30 cellular contexts compared by ENCODE assay signal in the genomic region with DNA sequence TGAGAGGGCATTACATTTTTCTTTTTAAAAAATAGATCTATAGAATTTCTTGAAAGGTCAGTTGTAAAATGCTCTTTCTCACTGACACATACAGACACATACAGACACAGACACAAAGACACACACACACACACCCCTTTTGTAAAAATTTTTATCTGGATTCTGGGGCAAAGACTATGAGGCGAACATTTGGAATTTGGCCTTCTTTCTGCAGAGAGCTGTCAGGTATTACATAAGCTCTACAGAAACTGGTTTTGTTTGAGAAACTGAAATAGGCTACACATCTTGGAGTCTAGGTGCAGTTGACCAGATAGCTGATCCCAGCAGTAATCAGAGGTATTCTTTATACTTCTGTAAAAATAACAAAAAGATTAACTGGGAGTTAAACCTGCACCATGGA.
DNase-seq lines count a peak whose midpoint lies in the region; ATAC-seq and TF ChIP-seq lines count a peak whose summit lies in the region.
"Had no signal": no experiment of that assay in that cellular context is flagged by ENCODE, and none has a peak within 500 bp of the region (broad histone marks: within the 10 kb centered on the region; RNA-seq: fewer than 3 reads in every experiment).

No MANE protein-coding gene starts in this region.

- H3K4me1 ChIP-seq in PC-3 (ENCODE audit: insufficient read depth, low read length) (no peaks in the 10 kb centered on the region), mammary epithelial cell (ENCODE audit: insufficient read depth, low read length) (no peaks in the 10 kb centered on the region), right cardiac atrium (ENCODE audit: control insufficient read depth, insufficient read depth, low read length) (no peaks in the 10 kb centered on the region)
- H3K4me1 ChIP-seq: BE2C, HAP-1, prostate gland, sigmoid colon had no signal

- H3K27me3 Mint-ChIP-seq in nephron (ENCODE audit: low read depth) (no peaks in the 10 kb centered on the region), progenitor cell of endocrine pancreas (no peaks in the 10 kb centered on the region)
- H3K27me3 Mint-ChIP-seq: stimulated activated memory B cell treated with anti-CD40 and anti-IgM and Interleukin-4, amounts not matched to agents 10 μg/mL and 1 μg/mL and 100 μg/mL, for 72 hours had no signal

- H3K9me3 Mint-ChIP-seq in nephron (peaks cover 24% of the 10 kb centered on the region), progenitor cell of endocrine pancreas (ENCODE audit: low read depth) (peaks cover 21% of the 10 kb centered on the region)
- H3K9me3 Mint-ChIP-seq: activated T-helper 17 cell treated with anti-CD3 and anti-CD28 coated beads, Interleukin-2, amount 50 U/mL, for 72 hours had no signal

- no peaks in the 10 kb centered on the region for H3K9me2 ChIP-seq in PC-3 (replicated peaks; ENCODE audit: low read length)

- no peaks in the 10 kb centered on the region for H3F3A ChIP-seq in PC-3 (ENCODE audit: low read length, unreplicated experiment)

- H3K36me3 ChIP-seq in PC-3 (ENCODE audit: low read depth, low read length), result no peaks in the 10 kb centered on the region
- H3K36me3 ChIP-seq in mammary epithelial cell (ENCODE audit: insufficient read depth, low read length), result no peaks in the 10 kb centered on the region
- no peaks in the 10 kb centered on the region for H3K36me3 ChIP-seq in MG63
- H3K36me3 ChIP-seq: BE2C, HAP-1, Peyer's patch, prostate gland, sigmoid colon, transverse colon had no signal

- no peak overlapping the region for H3K4me3 ChIP-seq in PC-3 (ENCODE audit: low read length)
- no peak overlapping the region for H3K4me3 ChIP-seq in mammary epithelial cell (replicated peaks in 1 of 3; ENCODE audit: insufficient read depth in 1 of 3, low read depth in 2 of 3, low read length in 3 of 3)
- H3K4me3 ChIP-seq in MG63, result no peak overlapping the region
- H3K4me3 ChIP-seq in right cardiac atrium (ENCODE audit: low read length), result no peak overlapping the region
- H3K4me3 ChIP-seq: HAP-1, Peyer's patch, prostate gland, sigmoid colon, transverse colon had no signal

- BruUV-seq in PC-3 (replicated peaks; lab: Mats Ljungman, UMichigan) (no TSS peak), mammary epithelial cell (replicated peaks; lab: Mats Ljungman, UMichigan) (no TSS peak)

- in situ Hi-C loops in mammary epithelial cell (cut with MboI; ENCODE audit: low sequenced_read_pairs in 2 of 2), result no loop called here

- H3K27ac ChIP-seq in PC-3 (ENCODE audit: low read length) (no peak overlapping the region), mammary epithelial cell (ENCODE audit: insufficient read depth, low read depth, low read length) (no peak overlapping the region), right cardiac atrium (ENCODE audit: low read length) (no peak overlapping the region)
- H3K27ac ChIP-seq: Peyer's patch, prostate gland, sigmoid colon, VCaP had no signal

- H3K27me3 ChIP-seq in PC-3 (ENCODE audit: low read length) (no peaks in the 10 kb centered on the region), mammary epithelial cell (ENCODE audit: insufficient read depth, low read length) (no peaks in the 10 kb centered on the region), MG63 (no peaks in the 10 kb centered on the region), right cardiac atrium (ENCODE audit: control insufficient read depth, insufficient read depth) (no peaks in the 10 kb centered on the region)
- H3K27me3 ChIP-seq: BE2C, Peyer's patch, sigmoid colon, transverse colon had no signal

- TF ChIP-seq CTCF in PC-3 (conservative IDR thresholded peaks at IDR 0.05; ENCODE audit: low read depth, low read length) (no peak), mammary epithelial cell (conservative IDR thresholded peaks at IDR 0.05 in 1 of 2, IDR thresholded peaks at IDR 0.05 in 1 of 2; ENCODE audit: extremely low read depth in 1 of 2, insufficient read depth in 1 of 2, low read depth in 1 of 2, low read length in 2 of 2) (no peak), nephron (IDR thresholded peaks at IDR 0.05; ENCODE audit: unreplicated experiment in 3 of 3) (no peak), progenitor cell of endocrine pancreas (IDR thresholded peaks at IDR 0.05; ENCODE audit: unreplicated experiment) (no peak)

- intact Hi-C loops in PC-3 (cut with micrococcal nuclease) (no loop called here), mammary epithelial cell (cut with micrococcal nuclease) (no loop called here), right cardiac atrium (cut with DNase I) (no loop called here)

- no peaks in the 10 kb centered on the region for H3K4me1 Mint-ChIP-seq in nephron
- peaks cover 30% of the 10 kb centered on the region for H3K4me1 Mint-ChIP-seq in progenitor cell of endocrine pancreas (ENCODE audit: low read depth)
- H3K4me1 Mint-ChIP-seq: activated T-helper 17 cell treated with anti-CD3 and anti-CD28 coated beads, Interleukin-2, amount 50 U/mL, for 72 hours; stimulated activated memory B cell treated with anti-CD40 and anti-IgM and Interleukin-4, amounts not matched to agents 10 μg/mL and 1 μg/mL and 100 μg/mL, for 72 hours had no signal

- CTCF ChIA-PET in PC-3 (lab: Charles Lee) (no interaction called here), mammary epithelial cell (lab: Charles Lee; ENCODE audit: low non-redundant PET) (no interaction called here)

- H3K9ac ChIP-seq in PC-3 (ENCODE audit: low read length) (no peak overlapping the region), mammary epithelial cell (ENCODE audit: insufficient read depth, low read length) (no peak overlapping the region)

- H4K20me1 ChIP-seq in PC-3 (ENCODE audit: low read length) (no peaks in the 10 kb centered on the region), mammary epithelial cell (ENCODE audit: insufficient read depth, low read length) (no peaks in the 10 kb centered on the region)

- WGBS in mammary epithelial cell (ENCODE audit: low coverage, missing lambda C conversion rate), result 70% methylated on average over 1 of the region's 1 CpG
- WGBS in right cardiac atrium, result 66% methylated on average over 1 of the region's 1 CpG

- H3K79me2 ChIP-seq in PC-3 (ENCODE audit: low read length), result no peaks in the 10 kb centered on the region
- no peaks in the 10 kb centered on the region for H3K79me2 ChIP-seq in mammary epithelial cell (ENCODE audit: insufficient read depth, low read length)

- H3K36me3 Mint-ChIP-seq in nephron (ENCODE audit: low read depth) (peaks cover 13% of the 10 kb centered on the region), progenitor cell of endocrine pancreas (ENCODE audit: insufficient read depth) (peaks cover 8% of the 10 kb centered on the region)
- H3K36me3 Mint-ChIP-seq: stimulated activated memory B cell treated with anti-CD40 and anti-IgM and Interleukin-4, amounts not matched to agents 10 μg/mL and 1 μg/mL and 100 μg/mL, for 72 hours had no signal

- dilution Hi-C loops in mammary epithelial cell (cut with HindIII; ENCODE audit: low sequenced_read_pairs), result no loop called here

- H3K4me2 ChIP-seq in PC-3 (ENCODE audit: low read length) (no peak overlapping the region), mammary epithelial cell (ENCODE audit: insufficient read depth, low read depth, low read length) (no peak overlapping the region)

- POLR2A ChIA-PET in PC-3 (lab: Charles Lee; ENCODE audit: unreplicated experiment), result no interaction called here

- no peak overlapping the region for H2AFZ ChIP-seq in PC-3 (ENCODE audit: low read length)
- H2AFZ ChIP-seq in mammary epithelial cell (ENCODE audit: low read depth, low read length), result no peak overlapping the region

- H3K4me3 Mint-ChIP-seq in nephron, result no peak overlapping the region
- H3K4me3 Mint-ChIP-seq in progenitor cell of endocrine pancreas (ENCODE audit: low read depth), result no peak overlapping the region
- H3K4me3 Mint-ChIP-seq: activated T-helper 17 cell treated with anti-CD3 and anti-CD28 coated beads, Interleukin-2, amount 50 U/mL, for 72 hours; dendritic cell treated with granulocyte-macrophage colony-stimulating factor and Interleukin-4, amounts not matched to agents 40 ng/mL and 50 ng/mL, for 4 days; stimulated activated memory B cell treated with anti-CD40 and anti-IgM and Interleukin-4, amounts not matched to agents 10 μg/mL and 1 μg/mL and 100 μg/mL, for 72 hours had no signal

- H3K9me3 ChIP-seq in PC-3 (ENCODE audit: low read length) (peaks cover 7% of the 10 kb centered on the region; the same call in 1 of the 2 replicates), mammary epithelial cell (replicated peaks; ENCODE audit: insufficient read depth, low read length) (no peaks in the 10 kb centered on the region), MG63 (peaks cover 10% of the 10 kb centered on the region), right cardiac atrium (ENCODE audit: control insufficient read depth, low read length) (no peaks in the 10 kb centered on the region)
- H3K9me3 ChIP-seq: BE2C, HAP-1, Peyer's patch, prostate gland, sigmoid colon had no signal

- no peak; the same call in 1 of the 2 replicates for ATAC-seq in PC-3
- ATAC-seq in right cardiac atrium, result no peak
- ATAC-seq: activated T-helper 17 cell treated with anti-CD3 and anti-CD28 coated beads, Interleukin-2, amount 50 U/mL, for 72 hours; stimulated activated memory B cell treated with anti-CD40 and anti-IgM and Interleukin-4, amounts not matched to agents 10 μg/mL and 1 μg/mL and 100 μg/mL, for 72 hours had no signal

- H3K27ac Mint-ChIP-seq in nephron, result peak overlapping the region; percentile 1 to 70 (median 20)
- H3K27ac Mint-ChIP-seq in progenitor cell of endocrine pancreas, result no peak overlapping the region
- H3K27ac Mint-ChIP-seq: activated T-helper 17 cell treated with anti-CD3 and anti-CD28 coated beads, Interleukin-2, amount 50 U/mL, for 72 hours; dendritic cell treated with granulocyte-macrophage colony-stimulating factor and Interleukin-4, amounts not matched to agents 40 ng/mL and 50 ng/mL, for 4 days; stimulated activated memory B cell treated with anti-CD40 and anti-IgM and Interleukin-4, amounts not matched to agents 10 μg/mL and 1 μg/mL and 100 μg/mL, for 72 hours had no signal

- DNase-seq in PC-3, result peak; percentile 29
- DNase-seq in mammary epithelial cell, result peak; percentile 52
- peak; percentile 36 for DNase-seq in iris pigment epithelial cell (ENCODE audit: low read depth)
- no peak for DNase-seq in MG63
- no peak for DNase-seq in NCI-H2196 (lab: John Stamatoyannopoulos, UW; ENCODE audit: unreplicated experiment)
- DNase-seq in progenitor cell of endocrine pancreas (ENCODE audit: low spot score, unreplicated experiment), result no peak
- no peak for DNase-seq in right cardiac atrium
- DNase-seq: ACHN; activated CD4-positive, alpha-beta T cell treated with anti-CD3 and anti-CD28 coated beads for 4 hours; activated naive CD4-positive, alpha-beta T cell treated with anti-CD3 and anti-CD28 coated beads, Interleukin-2, amount 50 U/mL, for 16 hours; amygdala; BE2C; central memory CD4-positive, alpha-beta T cell; EL; NCI-H1417 treated with DMSO at 0.1 percent for 48 hours; NCI-H2081 treated with DMSO at 0.1 percent for 48 hours; NCI-H446; NCI-H774; Peyer's patch; SIG-M5; sigmoid colon; SW 1271; transverse colon had no signal

Comparison
In these comparisons a context has a peak if more than half of its experiments do, and no peak if none do; other contexts are left out.
1. DNase-seq: peak in PC-3 (single experiment), mammary epithelial cell (single experiment) and iris pigment epithelial cell (single experiment); none in MG63 (single experiment), NCI-H2196 (single experiment), progenitor cell of endocrine pancreas (single experiment) and right cardiac atrium (0 of 3).